ENCODE assay signal across 23 cellular contexts in genomic region chr9:13131396-13131795, GRCh38.
DNase-seq lines count a peak whose midpoint lies in the region; ATAC-seq lines count a peak whose summit lies in the region.
"Had no signal": no experiment of that assay in that cellular context is flagged by ENCODE, and none has a peak within 500 bp of the region (broad histone marks: within the 10 kb centered on the region; RNA-seq: fewer than 3 reads in every experiment).

No MANE protein-coding gene starts in this region.

- WGBS in trophoblast cell (ENCODE audit: extremely low coverage, insufficient coverage, insufficient read length) = no CpG with 5 or more reads among the region's 6 CpGs

- no peak overlapping the region for H3K4me2 ChIP-seq in trophoblast cell (ENCODE audit: low read length)
- H3K4me2 ChIP-seq: A549; BLaER1 treated with 17β-estradiol and CSF1 and Interleukin-3, amounts not matched to agents 10 nM and 100 nM had no signal

- peak overlapping the region; percentile 56 for H2BK5ac ChIP-seq in trophoblast cell (ENCODE audit: low read depth, low read length, poor library complexity)

- H3K4me3 ChIP-seq in trophoblast cell (ENCODE audit: low read depth, low read length) = no peak overlapping the region
- H3K4me3 ChIP-seq: A549; BLaER1 treated with 17β-estradiol and CSF1 and Interleukin-3, amounts not matched to agents 10 nM and 100 nM; GM12878; GM23248 had no signal

- no peaks in the 10 kb centered on the region for H3K79me1 ChIP-seq in trophoblast cell (ENCODE audit: low read length)

- no peak overlapping the region for H4K12ac ChIP-seq in trophoblast cell (ENCODE audit: low read depth, low read length)

- POLR2A ChIA-PET in activated CD4-positive, alpha-beta T cell treated with anti-CD3 and anti-CD28 coated beads, Interleukin-2, amount 10 ng/mL, durations not matched to agents 7 days and 5 days (lab: Charles Lee) = no interaction called here

- no peaks in the 10 kb centered on the region for H3K9me3 ChIP-seq in trophoblast cell (ENCODE audit: insufficient read depth, low read depth, low read length)
- H3K9me3 ChIP-seq: A549; BE2C; BLaER1 treated with 17β-estradiol and CSF1 and Interleukin-3, amounts not matched to agents 10 nM and 100 nM had no signal

- no peak overlapping the region for H2BK120ac ChIP-seq in trophoblast cell (ENCODE audit: insufficient read depth, low read length, poor library complexity)

- no peaks in the 10 kb centered on the region for H3K27me3 ChIP-seq in trophoblast cell (ENCODE audit: insufficient read depth, low read length)
- H3K27me3 ChIP-seq: BE2C; BLaER1 treated with 17β-estradiol and CSF1 and Interleukin-3, amounts not matched to agents 10 nM and 100 nM had no signal

- H3K27me3 Mint-ChIP-seq in activated CD4-positive, alpha-beta T cell treated with anti-CD3 and anti-CD28 coated beads, Interleukin-2, amount 10 ng/mL, durations not matched to agents 7 days and 5 days = no peaks in the 10 kb centered on the region
- H3K27me3 Mint-ChIP-seq: CD4-positive, alpha-beta T cell had no signal

- no peak overlapping the region for H3K18ac ChIP-seq in trophoblast cell (ENCODE audit: low read length)

- ATAC-seq in HG03039 (IDR thresholded peaks at IDR 0.05; ENCODE audit: unreplicated experiment) = no peak
- ATAC-seq: A549, GM12878 had no signal

- H2AK5ac ChIP-seq in trophoblast cell (ENCODE audit: low read length) = no peak overlapping the region

- H3K79me2 ChIP-seq in trophoblast cell (ENCODE audit: control insufficient read depth, insufficient read depth, low read length, poor library complexity) = no peaks in the 10 kb centered on the region

- H3K4me3 Mint-ChIP-seq in activated CD4-positive, alpha-beta T cell treated with anti-CD3 and anti-CD28 coated beads, Interleukin-2, amount 10 ng/mL, durations not matched to agents 7 days and 5 days = no peak overlapping the region
- H3K4me3 Mint-ChIP-seq: CD14-positive monocyte; CD4-positive, alpha-beta T cell; CD8-positive, alpha-beta memory T cell had no signal

- CTCF ChIA-PET in activated CD4-positive, alpha-beta T cell treated with anti-CD3 and anti-CD28 coated beads, Interleukin-2, amount 10 ng/mL, durations not matched to agents 7 days and 5 days (lab: Charles Lee) = no interaction called here

- H3K14ac ChIP-seq in trophoblast cell (ENCODE audit: low read length) = no peak overlapping the region

- H3K27ac Mint-ChIP-seq in activated CD4-positive, alpha-beta T cell treated with anti-CD3 and anti-CD28 coated beads, Interleukin-2, amount 10 ng/mL, durations not matched to agents 7 days and 5 days = no peak overlapping the region
- H3K27ac Mint-ChIP-seq: CD14-positive monocyte; CD4-positive, alpha-beta T cell; CD8-positive, alpha-beta memory T cell had no signal

- H3K36me3 ChIP-seq in trophoblast cell (ENCODE audit: control insufficient read depth in 1 of 2, insufficient read depth in 2 of 2, low read length in 2 of 2) = peaks cover 2 to 14% of the 10 kb centered on the region in 2 experiments
- H3K36me3 ChIP-seq: BLaER1 treated with 17β-estradiol and CSF1 and Interleukin-3, amounts not matched to agents 10 nM and 100 nM had no signal

- H2AFZ ChIP-seq in trophoblast cell (ENCODE audit: insufficient read depth, low read length, poor library complexity) = no peak overlapping the region
- H2AFZ ChIP-seq: GM23248 had no signal

- peaks cover 2 to 8% of the 10 kb centered on the region in 2 experiments for H3K4me1 ChIP-seq in trophoblast cell (ENCODE audit: control insufficient read depth in 1 of 2, insufficient read depth in 2 of 2, low read length in 2 of 2)
- H3K4me1 ChIP-seq: A549; BE2C; BLaER1 treated with 17β-estradiol and CSF1 and Interleukin-3, amounts not matched to agents 10 nM and 100 nM had no signal

- no peaks in the 10 kb centered on the region for H3K4me1 Mint-ChIP-seq in activated CD4-positive, alpha-beta T cell treated with anti-CD3 and anti-CD28 coated beads, Interleukin-2, amount 10 ng/mL, durations not matched to agents 7 days and 5 days
- H3K4me1 Mint-ChIP-seq: CD14-positive monocyte; CD8-positive, alpha-beta memory T cell had no signal

- H4K91ac ChIP-seq in trophoblast cell (ENCODE audit: low read depth, low read length) = no peak overlapping the region

- DNase-seq in NCI-H2227 treated with DMSO at 0.1 percent for 48 hours (lab: John Stamatoyannopoulos, UW) (peak; percentile 90), epithelial cell of prostate (ENCODE audit: low read depth, low spot score) (peak; percentile 43), trophoblast cell (peak; percentile 2 to 57), hypothalamus (lab: John Stamatoyannopoulos, UW) (no peak)
- no peak for DNase-seq in activated CD4-positive, alpha-beta T cell treated with anti-CD3 and anti-CD28 coated beads, Interleukin-2, amount 10 ng/mL, durations not matched to agents 7 days and 5 days
- DNase-seq: 8988T; ACHN; AML-193; BE2C; CD4-positive, alpha-beta T cell; CD8-positive, alpha-beta memory T cell; DMS 273 treated with DMSO at 0.1 percent for 48 hours; DMS79; EL; GDM1; GM23248; H7; HCEC 1CT had no signal

- no peak overlapping the region for H3K27ac ChIP-seq in epithelial cell of prostate
- H3K27ac ChIP-seq in trophoblast cell (ENCODE audit: low read depth, low read length) = no peak overlapping the region
- H3K27ac ChIP-seq: A549; BLaER1 treated with 17β-estradiol and CSF1 and Interleukin-3, amounts not matched to agents 10 nM and 100 nM; GM23248 had no signal

- H3K9ac ChIP-seq in trophoblast cell (ENCODE audit: low read length) = no peak overlapping the region
- H3K9ac ChIP-seq: BLaER1 treated with 17β-estradiol and CSF1 and Interleukin-3, amounts not matched to agents 10 nM and 100 nM; GM23248 had no signal

- no peaks in the 10 kb centered on the region for H3K9me3 Mint-ChIP-seq in activated CD4-positive, alpha-beta T cell treated with anti-CD3 and anti-CD28 coated beads, Interleukin-2, amount 10 ng/mL, durations not matched to agents 7 days and 5 days

- no peak overlapping the region for H2BK12ac ChIP-seq in trophoblast cell (ENCODE audit: low read length)

- H3K23ac ChIP-seq in trophoblast cell (ENCODE audit: low read length) = no peak overlapping the region

- no peak overlapping the region for H4K8ac ChIP-seq in trophoblast cell (ENCODE audit: low read depth, low read length)

- H3K4ac ChIP-seq in trophoblast cell (ENCODE audit: low read depth, low read length) = no peak overlapping the region

- no peaks in the 10 kb centered on the region for H3K36me3 Mint-ChIP-seq in activated CD4-positive, alpha-beta T cell treated with anti-CD3 and anti-CD28 coated beads, Interleukin-2, amount 10 ng/mL, durations not matched to agents 7 days and 5 days (ENCODE audit: low read depth)
- H3K36me3 Mint-ChIP-seq: CD14-positive monocyte; CD8-positive, alpha-beta memory T cell had no signal

Comparison
In these comparisons a context has a peak if more than half of its experiments do, and no peak if none do; other contexts are left out.
1. DNase-seq: peak in NCI-H2227 treated with DMSO at 0.1 percent for 48 hours (single experiment), epithelial cell of prostate (single experiment) and trophoblast cell (2 of 2); none in activated CD4-positive, alpha-beta T cell treated with anti-CD3 and anti-CD28 coated beads, Interleukin-2, amount 10 ng/mL, durations not matched to agents 7 days and 5 days (single experiment) and hypothalamus (0 of 51).